Comparison of ENCODE assay signal across 1 cellular context in genomic region chr1:32138965-32139364, GRCh38.
TF ChIP-seq lines count a peak whose summit lies in the region.

No MANE protein-coding gene starts in this region.

TF ChIP-seq in endothelial cell of umbilical vein, 7 proteins besides CTCF, POLR2A, EP300 and RAD21:
- TF ChIP-seq FOS (IDR thresholded peaks at IDR 0.05; ENCODE audit: borderline replicate concordance, insufficient read depth, low read length) (peak; percentile 63), EZH2 (IDR thresholded peaks at IDR 0.05; ENCODE audit: borderline replicate concordance, low read depth, low read length, severe bottlenecking) (no peak), POLR2AphosphoS5 (IDR thresholded peaks at IDR 0.05; ENCODE audit: insufficient read depth, low read depth, low read length) (no peak), MYC (IDR thresholded peaks at IDR 0.05; ENCODE audit: low read depth, low read length) (no peak), JUN (IDR thresholded peaks at IDR 0.05; ENCODE audit: borderline replicate concordance, insufficient read depth, insufficient read length, low read depth) (peak; percentile 45)
- TF ChIP-seq, protein P1, sequence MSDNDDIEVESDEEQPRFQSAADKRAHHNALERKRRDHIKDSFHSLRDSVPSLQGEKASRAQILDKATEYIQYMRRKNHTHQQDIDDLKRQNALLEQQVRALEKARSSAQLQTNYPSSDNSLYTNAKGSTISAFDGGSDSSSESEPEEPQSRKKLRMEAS (IDR thresholded peaks at IDR 0.05; ENCODE audit: insufficient read depth, insufficient read length) = no peak
